8 cellular contexts compared by ENCODE assay signal in genomic region chr20:51318058-51318960, GRCh38.
A peak's percentile ranks its signal among the peaks of the same experiment; 100 is the strongest.
DNase-seq lines count a peak whose midpoint lies in the region; ATAC-seq and TF ChIP-seq lines count a peak whose summit lies in the region.

No MANE protein-coding gene starts in this region.

- no peaks in the 10 kb centered on the region for H3K9me3 ChIP-seq in transverse colon

- 49 to 60% methylated on average over 2 to 27 of the region's 27 CpGs for WGBS in transverse colon (ENCODE audit: low coverage in 1 of 2), 2 donors

- no peak overlapping the region for H3K4me3 Mint-ChIP-seq in WTC11

- H3K36me3 ChIP-seq in transverse colon: no peaks in the 10 kb centered on the region

- no peaks in the 10 kb centered on the region for H3K27me3 ChIP-seq in transverse colon

- POLR2A ChIA-PET in WTC11 (lab: Charles Lee): interaction anchor here (0.6 to 1.4 kb wide), 5 partner anchors 10 to 333 kb away, joined by 3 to 6 read pairs (median 4); no protein-coding TSS in a partner anchor

- no peak for TF ChIP-seq EP300 in transverse colon (IDR thresholded peaks at IDR 0.05; ENCODE audit: low read depth)

- intact Hi-C loops in transverse colon (cut with DNase I; ENCODE audit: low total_unique reads): no loop called here

- ATAC-seq in WTC11 (peak; percentile 95), HG03342 (IDR thresholded peaks at IDR 0.05; ENCODE audit: unreplicated experiment) (no peak)

- peaks cover 24% of the 10 kb centered on the region for H3K27me3 Mint-ChIP-seq in WTC11 (ENCODE audit: low read depth)

- H3K9me3 Mint-ChIP-seq in WTC11: peaks cover 10% of the 10 kb centered on the region

- TF ChIP-seq CTCF in WTC11 (IDR thresholded peaks at IDR 0.05) (peak; percentile 96), transverse colon (IDR thresholded peaks at IDR 0.05) (peak; percentile 48 to 74 (median 66))

- in situ Hi-C loops in KBM-7 (cut with MboI; ENCODE audit: low pct_unique_long_range_greater_than_20kb, low sequenced_read_pairs) (loop anchor here (25.0 kb wide), 2 partner anchors 331 to 506 kb away; no protein-coding TSS in a partner anchor), transverse colon (cut with MboI; ENCODE audit: low pct_ligation_motif_present in 1 of 4, low pct_unique_long_range_greater_than_20kb in 1 of 4, low sequenced_read_pairs in 3 of 4) (no loop called here)

- H3K4me1 Mint-ChIP-seq in WTC11: peaks cover 38% of the 10 kb centered on the region

- no peak overlapping the region for H3K4me3 ChIP-seq in transverse colon

- TF ChIP-seq POLR2A in transverse colon (IDR thresholded peaks at IDR 0.05): no peak

- CTCF ChIA-PET in WTC11 (lab: Charles Lee): interaction anchor here (0.6 to 4.2 kb wide), 64 partner anchors 8 to 466 kb away, joined by 3 to 130 read pairs (median 4); partner anchors contain the start of genes DPM1, KCNG1 and MOCS3

- H3K27ac ChIP-seq in transverse colon: no peak overlapping the region

- H3K4me1 ChIP-seq in transverse colon: no peaks in the 10 kb centered on the region

- peaks cover 2% of the 10 kb centered on the region; the same call in 1 of the 2 replicates for H3K36me3 Mint-ChIP-seq in WTC11

- DNase-seq in COLO668 (lab: John Stamatoyannopoulos, UW; ENCODE audit: unreplicated experiment) (peak; percentile 47), KBM-7 (peak; percentile 26), WTC11 (ENCODE audit: low spot score) (peak; percentile 92), midbrain (lab: John Stamatoyannopoulos, UW) (peak; percentile 16), transverse colon (peak; percentile 84), inferior parietal cortex (ENCODE audit: extremely low spot score) (no peak)
- peak; percentile 22 for DNase-seq in central memory CD4-positive, alpha-beta T cell

- H3K27ac Mint-ChIP-seq in WTC11: peak overlapping the region; percentile 47; the same call in 1 of the 2 replicates

TF ChIP-seq in WTC11, 78 proteins besides CTCF, POLR2A, EP300 and RAD21:
- TF ChIP-seq ZNF219 (CRISPR knock-in tag; IDR thresholded peaks at IDR 0.05; ENCODE audit: borderline replicate concordance) (no peak), JUN (CRISPR knock-in tag; IDR thresholded peaks at IDR 0.05) (no peak), SP1 (CRISPR knock-in tag; conservative IDR thresholded peaks at IDR 0.05) (peak; percentile 40; the same call in 1 of the 2 replicates), FOXK1 (CRISPR knock-in tag; IDR thresholded peaks at IDR 0.05) (peak; percentile 34; the same call in 1 of the 2 replicates)
